ENCODE assay signal across 15 cellular contexts in genomic region chr1:212490276-212490675, GRCh38.
"Had no signal": no experiment of that assay in that cellular context is flagged by ENCODE, and none has a peak within 500 bp of the region (broad histone marks: within the 10 kb centered on the region; RNA-seq: fewer than 3 reads in every experiment).

No MANE protein-coding gene starts in this region.

- H3K4me3 ChIP-seq: adrenal gland, cardiac muscle cell, dorsolateral prefrontal cortex, gastrocnemius medialis, heart left ventricle, right lobe of liver, upper lobe of right lung had no signal

- H3K9me3 Mint-ChIP-seq: activated CD4-positive, alpha-beta memory T cell treated with anti-CD3 and anti-CD28 coated beads for 36 hours; activated naive CD4-positive, alpha-beta T cell treated with anti-CD3 and anti-CD28 coated beads, Interleukin-2, amount 50 U/mL, for 24 hours; immature natural killer cell; nephron progenitor cell; stimulated activated naive CD8-positive, alpha-beta T cell treated with anti-CD3 and anti-CD28 coated beads, Interleukin-15, amount 100 ng/mL, for 72 hours had no signal

- ATAC-seq: activated CD8-positive, alpha-beta memory T cell treated with anti-CD3 and anti-CD28 coated beads, Interleukin-2, amount 10 ng/mL, durations not matched to agents 7 days and 5 days; gastrocnemius medialis; heart left ventricle; right lobe of liver; stimulated activated naive CD8-positive, alpha-beta T cell treated with anti-CD3 and anti-CD28 coated beads, Interleukin-15, amount 100 ng/mL, for 72 hours; upper lobe of right lung had no signal

- H3K27me3 Mint-ChIP-seq: activated CD4-positive, alpha-beta memory T cell treated with anti-CD3 and anti-CD28 coated beads for 36 hours had no signal

- H3K36me3 ChIP-seq: adrenal gland, cardiac muscle cell, gastrocnemius medialis, heart left ventricle, right lobe of liver, upper lobe of right lung had no signal

- H3K27ac Mint-ChIP-seq: activated CD4-positive, alpha-beta memory T cell treated with anti-CD3 and anti-CD28 coated beads for 36 hours; activated CD8-positive, alpha-beta memory T cell treated with anti-CD3 and anti-CD28 coated beads, Interleukin-2, amount 10 ng/mL, durations not matched to agents 7 days and 5 days; activated naive CD4-positive, alpha-beta T cell treated with anti-CD3 and anti-CD28 coated beads, Interleukin-2, amount 50 U/mL, for 24 hours; immature natural killer cell; nephron progenitor cell; stimulated activated naive CD8-positive, alpha-beta T cell treated with anti-CD3 and anti-CD28 coated beads, Interleukin-15, amount 100 ng/mL, for 72 hours had no signal

- H3K27ac ChIP-seq: adrenal gland, cardiac muscle cell, gastrocnemius medialis, right lobe of liver had no signal

- H3K4me1 ChIP-seq: adrenal gland, gastrocnemius medialis had no signal

- H3K4me3 Mint-ChIP-seq: activated CD4-positive, alpha-beta memory T cell treated with anti-CD3 and anti-CD28 coated beads for 36 hours; activated CD8-positive, alpha-beta memory T cell treated with anti-CD3 and anti-CD28 coated beads, Interleukin-2, amount 10 ng/mL, durations not matched to agents 7 days and 5 days; activated naive CD4-positive, alpha-beta T cell treated with anti-CD3 and anti-CD28 coated beads, Interleukin-2, amount 50 U/mL, for 24 hours; immature natural killer cell; nephron progenitor cell; stimulated activated naive CD8-positive, alpha-beta T cell treated with anti-CD3 and anti-CD28 coated beads, Interleukin-15, amount 100 ng/mL, for 72 hours had no signal

- H3K27me3 ChIP-seq: adrenal gland, cardiac muscle cell, dorsolateral prefrontal cortex, gastrocnemius medialis, heart left ventricle, right lobe of liver, upper lobe of right lung had no signal

- H3K4me1 Mint-ChIP-seq: activated naive CD4-positive, alpha-beta T cell treated with anti-CD3 and anti-CD28 coated beads, Interleukin-2, amount 50 U/mL, for 24 hours; immature natural killer cell had no signal

- H3K36me3 Mint-ChIP-seq: activated CD4-positive, alpha-beta memory T cell treated with anti-CD3 and anti-CD28 coated beads for 36 hours; activated CD8-positive, alpha-beta memory T cell treated with anti-CD3 and anti-CD28 coated beads, Interleukin-2, amount 10 ng/mL, durations not matched to agents 7 days and 5 days; activated naive CD4-positive, alpha-beta T cell treated with anti-CD3 and anti-CD28 coated beads, Interleukin-2, amount 50 U/mL, for 24 hours; immature natural killer cell had no signal

- DNase-seq: activated CD4-positive, alpha-beta memory T cell treated with anti-CD3 and anti-CD28 coated beads for 36 hours; activated CD8-positive, alpha-beta memory T cell treated with anti-CD3 and anti-CD28 coated beads, Interleukin-2, amount 10 ng/mL, durations not matched to agents 7 days and 5 days; activated effector memory CD4-positive, alpha-beta T cell treated with Interleukin-2 at 50 U/mL for 16 hours; activated T-cell treated with anti-CD3 and anti-CD28 coated beads, Interleukin-2, amount 50 U/mL, for 1 hour; adrenal gland; dorsolateral prefrontal cortex; gastrocnemius medialis; heart left ventricle; immature natural killer cell; nephron progenitor cell; right lobe of liver; stimulated activated naive CD8-positive, alpha-beta T cell treated with anti-CD3 and anti-CD28 coated beads, Interleukin-15, amount 100 ng/mL, for 72 hours; upper lobe of right lung had no signal
